ENCODE assay signal across 10 cellular contexts in genomic region chr5:78972654-78973428, GRCh38. TPM values are rescaled to one million over a fixed set of nuclear protein-coding genes. Genes with fewer than 3 reads are reported as not detected.
DNase-seq lines count a peak whose midpoint lies in the region; TF ChIP-seq lines count a peak whose summit lies in the region.
"Had no signal": no experiment of that assay in that cellular context is flagged by ENCODE, and none has a peak within 500 bp of the region (broad histone marks: within the 10 kb centered on the region; RNA-seq: fewer than 3 reads in every experiment).

No MANE protein-coding gene starts in this region.

- H3K36me3 ChIP-seq in SK-N-MC (ENCODE audit: insufficient read depth, low read length) = no peaks in the 10 kb centered on the region

- no peaks in the 10 kb centered on the region for H3K9me3 ChIP-seq in SK-N-MC (ENCODE audit: low read depth, low read length)

- CTCF ChIA-PET in activated CD4-positive, alpha-beta T cell treated with anti-CD3 and anti-CD28 coated beads, Interleukin-2, amount 10 ng/mL, durations not matched to agents 7 days and 5 days (lab: Charles Lee) = interaction anchor here (1.7 kb wide), 1 partner anchor 11 kb away, joined by 6 read pairs; no protein-coding TSS in a partner anchor

- no peaks in the 10 kb centered on the region for H3K9me3 Mint-ChIP-seq in activated CD4-positive, alpha-beta T cell treated with anti-CD3 and anti-CD28 coated beads, Interleukin-2, amount 10 ng/mL, durations not matched to agents 7 days and 5 days

- H3K4me1 Mint-ChIP-seq in activated CD4-positive, alpha-beta T cell treated with anti-CD3 and anti-CD28 coated beads, Interleukin-2, amount 10 ng/mL, durations not matched to agents 7 days and 5 days = no peaks in the 10 kb centered on the region

- POLR2A ChIA-PET in activated CD4-positive, alpha-beta T cell treated with anti-CD3 and anti-CD28 coated beads, Interleukin-2, amount 10 ng/mL, durations not matched to agents 7 days and 5 days (lab: Charles Lee) = no interaction called here

- no peak for TF ChIP-seq CTCF in fibroblast of villous mesenchyme (IDR thresholded peaks at IDR 0.05; ENCODE audit: insufficient read depth, low read depth, low read length)

- H3K4me3 ChIP-seq in SK-N-MC (peak overlapping the region; percentile 70), fibroblast of villous mesenchyme (ENCODE audit: low read depth, low read length) (no peak overlapping the region)

- no peak overlapping the region for H3K4me3 Mint-ChIP-seq in activated CD4-positive, alpha-beta T cell treated with anti-CD3 and anti-CD28 coated beads, Interleukin-2, amount 10 ng/mL, durations not matched to agents 7 days and 5 days

- H3K27me3 Mint-ChIP-seq in activated CD4-positive, alpha-beta T cell treated with anti-CD3 and anti-CD28 coated beads, Interleukin-2, amount 10 ng/mL, durations not matched to agents 7 days and 5 days = no peaks in the 10 kb centered on the region

- peak overlapping the region; percentile 19 for H3K9ac ChIP-seq in SK-N-MC (ENCODE audit: insufficient read length)

- H3K36me3 Mint-ChIP-seq in activated CD4-positive, alpha-beta T cell treated with anti-CD3 and anti-CD28 coated beads, Interleukin-2, amount 10 ng/mL, durations not matched to agents 7 days and 5 days (ENCODE audit: low read depth) = peaks cover 2% of the 10 kb centered on the region

- H3K27ac Mint-ChIP-seq in activated CD4-positive, alpha-beta T cell treated with anti-CD3 and anti-CD28 coated beads, Interleukin-2, amount 10 ng/mL, durations not matched to agents 7 days and 5 days = no peak overlapping the region

- peak overlapping the region; percentile 63; the same call in 1 of the 2 replicates for H3K27ac ChIP-seq in SK-N-MC

- DNase-seq in GM03348 (ENCODE audit: low spot score) (peak; percentile 24), SK-N-MC (ENCODE audit: low read depth, low spot score) (no peak), fibroblast of villous mesenchyme (ENCODE audit: low read depth) (peak; percentile 91), putamen (ENCODE audit: low spot score) (peak; percentile 33), dedifferentiated amniotic fluid mesenchymal stem cell (ENCODE audit: extremely low spot score) (no peak), kidney tubule cell (ENCODE audit: low spot score) (no peak)
- DNase-seq in activated CD4-positive, alpha-beta T cell treated with anti-CD3 and anti-CD28 coated beads, Interleukin-2, amount 10 ng/mL, durations not matched to agents 7 days and 5 days = no peak
- DNase-seq in activated CD8-positive, alpha-beta memory T cell treated with anti-CD3 and anti-CD28 coated beads, Interleukin-2, amount 50 U/mL, for 4 hours = no peak
- DNase-seq: activated T-cell treated with anti-CD3 and anti-CD28 coated beads, Interleukin-2, amount 50 U/mL, for 1 hour; SIG-M5 had no signal

RNA-seq across cellular contexts. Expression of gene ARSB, which starts 12.3 kb away (rescaled TPM):
- total RNA-seq in fibroblast of villous mesenchyme = 26.1 and 26.3 TPM in 2 replicates
- 10 to 100 TPM; 10.4 to 11.5 TPM for total RNA-seq in activated CD4-positive, alpha-beta T cell treated with anti-CD3 and anti-CD28 coated beads, Interleukin-2, amount 10 ng/mL, durations not matched to agents 7 days and 5 days

Comparison
In these comparisons a context has a peak if more than half of its experiments do, and no peak if none do; other contexts are left out.
1. DNase-seq: peak in GM03348 (single experiment), fibroblast of villous mesenchyme (single experiment) and putamen (single experiment); none in SK-N-MC (single experiment), dedifferentiated amniotic fluid mesenchymal stem cell (single experiment), activated CD4-positive, alpha-beta T cell treated with anti-CD3 and anti-CD28 coated beads, Interleukin-2, amount 10 ng/mL, durations not matched to agents 7 days and 5 days (single experiment), activated CD8-positive, alpha-beta memory T cell treated with anti-CD3 and anti-CD28 coated beads, Interleukin-2, amount 50 U/mL, for 4 hours (single experiment) and kidney tubule cell (single experiment).